In the genomic region with DNA sequence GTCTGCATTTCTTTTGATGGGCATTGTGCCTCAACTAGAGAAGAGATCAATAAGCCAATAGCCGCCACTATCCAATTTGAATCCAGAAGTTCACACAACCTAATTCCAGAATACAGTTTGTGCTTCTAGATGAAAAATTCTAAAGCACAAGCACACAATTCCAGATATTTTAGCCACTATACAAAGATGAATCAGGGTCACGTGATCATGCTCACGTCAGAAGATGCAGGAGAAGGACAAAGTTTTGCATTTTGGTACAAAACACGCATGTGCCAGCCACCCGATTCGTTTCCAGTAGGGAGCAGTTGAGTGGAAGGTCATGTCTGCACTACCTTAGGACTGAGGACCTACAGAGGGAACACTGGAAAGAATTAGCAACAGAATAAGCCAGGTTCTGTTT, we compare ENCODE assay signal across 1 cellular context.
TF ChIP-seq lines count a peak whose summit lies in the region.

No MANE protein-coding gene starts in this region.

TF ChIP-seq in IMR-90, 13 proteins besides CTCF, POLR2A, EP300 and RAD21 (continued from another document):
- TF ChIP-seq SMC3 (IDR thresholded peaks at IDR 0.05; ENCODE audit: low read depth, low read length): no peak
